ENCODE assay signal across 2 cellular contexts in genomic region chr5:124596595-124597388, GRCh38.
TF ChIP-seq lines count a peak whose summit lies in the region.

No MANE protein-coding gene starts in this region.

TF ChIP-seq in K562, 482 proteins besides CTCF, POLR2A, EP300 and RAD21 (continued from another document and continues in another):
- TF ChIP-seq ARID4B (CRISPR knock-in tag; IDR thresholded peaks at IDR 0.05), result no peak
- no peak; the same call in 1 of the 2 replicates for TF ChIP-seq HES1 (IDR thresholded peaks at IDR 0.05; ENCODE audit: low read depth)
- TF ChIP-seq ZBED1 (IDR thresholded peaks at IDR 0.05), result no peak
- peak; percentile 65; the same call in 1 of the 2 replicates for TF ChIP-seq SMARCC2 (IDR thresholded peaks at IDR 0.05; ENCODE audit: low read depth)
- TF ChIP-seq THRAP3 (IDR thresholded peaks at IDR 0.05; ENCODE audit: borderline replicate concordance), result no peak
- TF ChIP-seq RAD51 (IDR thresholded peaks at IDR 0.05; ENCODE audit: borderline replicate concordance, low read depth), result peak; percentile 54; the same call in 1 of the 2 replicates
- peak; percentile 60; the same call in 1 of the 2 replicates for TF ChIP-seq MAFK (IDR thresholded peaks at IDR 0.05; ENCODE audit: low read length)
- no peak for TF ChIP-seq FOXP4 (CRISPR knock-in tag; IDR thresholded peaks at IDR 0.05; ENCODE audit: borderline replicate concordance)
- no peak for TF ChIP-seq ZBTB11 (CRISPR knock-in tag; IDR thresholded peaks at IDR 0.05)
- peak; percentile 89 for TF ChIP-seq SMAD4 (CRISPR knock-in tag; conservative IDR thresholded peaks at IDR 0.05)
- TF ChIP-seq U2AF1 (optimal IDR thresholded peaks at IDR 0.05; ENCODE audit: low read depth, low read length), result no peak
- TF ChIP-seq POLR3G (IDR thresholded peaks at IDR 0.05; ENCODE audit: extremely low read depth, insufficient read length, insufficient replicate concordance), result no peak
- no peak for TF ChIP-seq RBM17 (IDR thresholded peaks at IDR 0.05; ENCODE audit: borderline replicate concordance, low read depth, low read length)
- TF ChIP-seq SMARCE1 (IDR thresholded peaks at IDR 0.05), result peak; percentile 87
- TF ChIP-seq TGIF2 (CRISPR knock-in tag; IDR thresholded peaks at IDR 0.05), result no peak
- no peak for TF ChIP-seq LCOR (CRISPR knock-in tag; IDR thresholded peaks at IDR 0.05)
- peak; percentile 74 for TF ChIP-seq ARID1B (IDR thresholded peaks at IDR 0.05)
- peak; percentile 93 for TF ChIP-seq MAFG (tag; conservative IDR thresholded peaks at IDR 0.05)
- TF ChIP-seq ZNF551 (CRISPR knock-in tag; IDR thresholded peaks at IDR 0.05), result no peak

TF ChIP-seq in HepG2, 621 proteins besides CTCF, POLR2A, EP300 and RAD21 (continued from another document and continues in another):
- TF ChIP-seq CSRNP2 (CRISPR knock-in tag; conservative IDR thresholded peaks at IDR 0.05; ENCODE audit: low read depth), result no peak
- TF ChIP-seq GPN1 (CRISPR knock-in tag; IDR thresholded peaks at IDR 0.05; ENCODE audit: borderline replicate concordance), result no peak
- TF ChIP-seq BATF2 (CRISPR knock-in tag; IDR thresholded peaks at IDR 0.05), result no peak
- no peak; the same call in 1 of the 2 replicates for TF ChIP-seq RCOR2 (CRISPR knock-in tag; IDR thresholded peaks at IDR 0.05)
- TF ChIP-seq AHDC1 (CRISPR knock-in tag; IDR thresholded peaks at IDR 0.05; ENCODE audit: borderline replicate concordance), result peak; percentile 89
- TF ChIP-seq SKIL (CRISPR knock-in tag; IDR thresholded peaks at IDR 0.05; ENCODE audit: borderline replicate concordance), result peak; percentile 49; the same call in 1 of the 2 replicates
- TF ChIP-seq PHF21A (CRISPR knock-in tag; IDR thresholded peaks at IDR 0.05), result 0 out of 2 replicates have a peak, but pooled peaks have one; percentile 35
- peak; percentile 89; the same call in 1 of the 2 replicates for TF ChIP-seq JUNB (CRISPR knock-in tag; IDR thresholded peaks at IDR 0.05; ENCODE audit: borderline replicate concordance)
- TF ChIP-seq CREM (IDR thresholded peaks at IDR 0.05), result peak; percentile 45; the same call in 1 of the 2 replicates
- no peak for TF ChIP-seq CREM (CRISPR knock-in tag; IDR thresholded peaks at IDR 0.05)
- TF ChIP-seq SATB2 (CRISPR knock-in tag; IDR thresholded peaks at IDR 0.05), result 0 out of 2 replicates have a peak, but pooled peaks have one; percentile 55
- TF ChIP-seq TSC22D2 (CRISPR knock-in tag; IDR thresholded peaks at IDR 0.05; ENCODE audit: borderline replicate concordance), result no peak
- no peak for TF ChIP-seq ZNF292 (CRISPR knock-in tag; IDR thresholded peaks at IDR 0.05; ENCODE audit: borderline replicate concordance, low read depth)
- TF ChIP-seq EZH2 (conservative IDR thresholded peaks at IDR 0.05; ENCODE audit: low read depth, low read length), result no peak
- no peak for TF ChIP-seq ZNF891 (CRISPR knock-in tag; IDR thresholded peaks at IDR 0.05)
- TF ChIP-seq NFKB2 (CRISPR knock-in tag; IDR thresholded peaks at IDR 0.05; ENCODE audit: borderline replicate concordance), result no peak
- TF ChIP-seq ATF2 (CRISPR knock-in tag; IDR thresholded peaks at IDR 0.05), result no peak
- TF ChIP-seq ARID3A (IDR thresholded peaks at IDR 0.05; ENCODE audit: low read depth, low read length), result peak; percentile 86
- TF ChIP-seq ZNF644 (CRISPR knock-in tag; IDR thresholded peaks at IDR 0.05; ENCODE audit: low read depth), result 0 out of 2 replicates have a peak, but pooled peaks have one; percentile 34
- TF ChIP-seq ZNF780A (CRISPR knock-in tag; IDR thresholded peaks at IDR 0.05), result no peak
- peak; percentile 69 to 88 for TF ChIP-seq MAFK (conservative IDR thresholded peaks at IDR 0.05 in 1 of 2, IDR thresholded peaks at IDR 0.05 in 1 of 2; ENCODE audit: low read length in 2 of 2)
- no peak for TF ChIP-seq NFKBIZ (CRISPR knock-in tag; IDR thresholded peaks at IDR 0.05)
- TF ChIP-seq NFIC (IDR thresholded peaks at IDR 0.05; ENCODE audit: low read length), result peak; percentile 80; the same call in 1 of the 2 replicates
- TF ChIP-seq RNF219 (CRISPR knock-in tag; IDR thresholded peaks at IDR 0.05), result no peak
- no peak for TF ChIP-seq ZNF616 (CRISPR knock-in tag; IDR thresholded peaks at IDR 0.05; ENCODE audit: low read depth)
- TF ChIP-seq ELK4 (CRISPR knock-in tag; IDR thresholded peaks at IDR 0.05; ENCODE audit: borderline replicate concordance), result no peak
- peak; percentile 90; the same call in 1 of the 2 replicates for TF ChIP-seq FOSL1 (CRISPR knock-in tag; IDR thresholded peaks at IDR 0.05; ENCODE audit: borderline replicate concordance)
- no peak for TF ChIP-seq PHF5A (CRISPR knock-in tag; IDR thresholded peaks at IDR 0.05; ENCODE audit: low read depth, unreplicated experiment)
- peak; percentile 83 for TF ChIP-seq HDAC2 (CRISPR knock-in tag; IDR thresholded peaks at IDR 0.05)
- peak; percentile 87 for TF ChIP-seq GATAD2A (CRISPR knock-in tag; IDR thresholded peaks at IDR 0.05)
- no peak for TF ChIP-seq FOXM1 (CRISPR knock-in tag; IDR thresholded peaks at IDR 0.05)
- TF ChIP-seq BCL6 (CRISPR knock-in tag; IDR thresholded peaks at IDR 0.05), result peak; percentile 71
- TF ChIP-seq ZKSCAN5 (CRISPR knock-in tag; IDR thresholded peaks at IDR 0.05), result no peak
- TF ChIP-seq SMC3 (IDR thresholded peaks at IDR 0.05; ENCODE audit: low read length), result peak; percentile 23; the same call in 1 of the 2 replicates
- TF ChIP-seq ZFP37 (CRISPR knock-in tag; IDR thresholded peaks at IDR 0.05; ENCODE audit: borderline replicate concordance), result no peak
- TF ChIP-seq TEAD3 (CRISPR knock-in tag; optimal IDR thresholded peaks at IDR 0.05; ENCODE audit: borderline replicate concordance), result peak; percentile 67
